ENCODE assay signal across 14 cellular contexts in genomic region chr10:126060232-126060935, GRCh38.
A peak's percentile ranks its signal among the peaks of the same experiment; 100 is the strongest.
DNase-seq lines count a peak whose midpoint lies in the region; ATAC-seq and TF ChIP-seq lines count a peak whose summit lies in the region.
"Had no signal": no experiment of that assay in that cellular context is flagged by ENCODE, and none has a peak within 500 bp of the region (broad histone marks: within the 10 kb centered on the region; RNA-seq: fewer than 3 reads in every experiment).

No MANE protein-coding gene starts in this region.

- H4K8ac ChIP-seq in mesenchymal stem cell (ENCODE audit: low read length): peak overlapping the region; percentile 64

- H3K4me1 ChIP-seq in mammary epithelial cell (ENCODE audit: insufficient read depth, low read length) (peaks cover 41% of the 10 kb centered on the region), mesenchymal stem cell (ENCODE audit: control insufficient read depth, insufficient read depth, low read depth, low read length) (peaks cover 45% of the 10 kb centered on the region), aorta (ENCODE audit: control insufficient read depth in 1 of 2, insufficient read depth in 2 of 2, low read length in 2 of 2) (peaks cover 0 to 3% of the 10 kb centered on the region in 2 donors), Caco-2 (no peaks in the 10 kb centered on the region)

- peak overlapping the region; percentile 31 for H2BK15ac ChIP-seq in mesenchymal stem cell (ENCODE audit: low read depth, poor library complexity, severe bottlenecking)

- H2AFZ ChIP-seq in mammary epithelial cell (ENCODE audit: low read depth, low read length) (no peak overlapping the region), mesenchymal stem cell (ENCODE audit: low read depth, low read length) (no peak overlapping the region)

- no peak overlapping the region for H3K4me3 ChIP-seq in mammary epithelial cell (replicated peaks in 1 of 3; ENCODE audit: insufficient read depth in 1 of 3, low read depth in 2 of 3, low read length in 3 of 3)
- peak overlapping the region in 1 of 2 experiments; percentile 3 for H3K4me3 ChIP-seq in mesenchymal stem cell (ENCODE audit: insufficient read depth in 1 of 2, low read depth in 1 of 2, low read length in 2 of 2)
- no peak overlapping the region for H3K4me3 ChIP-seq in aorta (ENCODE audit: low read length in 2 of 2)
- H3K4me3 ChIP-seq in Caco-2 (ENCODE audit: low read depth, low read length): no peak overlapping the region

- 89% methylated on average over 11 of the region's 11 CpGs for WGBS in mammary epithelial cell (ENCODE audit: low coverage, missing lambda C conversion rate)
- 11% methylated on average over 9 of the region's 11 CpGs for WGBS in mesenchymal stem cell
- 44 to 48% methylated on average over 11 of the region's 11 CpGs for WGBS in aorta, 2 donors

- no peak overlapping the region for H3K4me2 ChIP-seq in mammary epithelial cell (ENCODE audit: insufficient read depth, low read depth, low read length)
- no peak overlapping the region for H3K4me2 ChIP-seq in mesenchymal stem cell (ENCODE audit: low read length, poor library complexity, severe bottlenecking)

- H3K4me1 Mint-ChIP-seq in MCF 10A (ENCODE audit: insufficient read depth, unreplicated experiment) (peaks cover 13% of the 10 kb centered on the region), Caco-2 (ENCODE audit: low read depth, unreplicated experiment) (no peaks in the 10 kb centered on the region)

- CTCF ChIA-PET in MCF 10A (lab: Yijun Ruan, JAX): no interaction called here
- CTCF ChIA-PET in mammary epithelial cell (lab: Charles Lee; ENCODE audit: low non-redundant PET): no interaction called here
- CTCF ChIA-PET in Caco-2 (lab: Charles Lee): no interaction called here

- peak; percentile 56 for DNase-seq in MCF 10A (ENCODE audit: unreplicated experiment)
- DNase-seq in mammary epithelial cell: no peak
- peak; percentile 88 for DNase-seq in dermis blood vessel endothelial cell
- peak; percentile 96 for DNase-seq in mesenchymal stem cell
- DNase-seq in aorta: peak in 1 of 2 donors; percentile 64
- no peak for DNase-seq in Caco-2
- DNase-seq: ACHN; activated CD4-positive, alpha-beta T cell treated with anti-CD3 and anti-CD28 coated beads for 1 hour; activated naive CD4-positive, alpha-beta T cell treated with Interleukin-2 at 50 U/mL for 16 hours; hypothalamus; NCI-H1092 treated with DMSO at 0.1 percent for 48 hours had no signal

- peak overlapping the region; percentile 68 for H2BK120ac ChIP-seq in mesenchymal stem cell (ENCODE audit: low read depth, low read length)

- no peaks in the 10 kb centered on the region for H4K20me1 ChIP-seq in mammary epithelial cell (ENCODE audit: insufficient read depth, low read length)

- peak overlapping the region; percentile 81 for H4K91ac ChIP-seq in mesenchymal stem cell (ENCODE audit: low read length)

- H2AK5ac ChIP-seq in mesenchymal stem cell (ENCODE audit: low read length, severe bottlenecking): peak overlapping the region; percentile 84

- H3K9ac ChIP-seq in mammary epithelial cell (ENCODE audit: insufficient read depth, low read length) (no peak overlapping the region), mesenchymal stem cell (ENCODE audit: low read length) (peak overlapping the region; percentile 83)

- in situ Hi-C loops in mammary epithelial cell (cut with MboI; ENCODE audit: low sequenced_read_pairs in 2 of 2): no loop called here

- peaks cover 15% of the 10 kb centered on the region for H3K36me3 Mint-ChIP-seq in MCF 10A (ENCODE audit: insufficient read depth, unreplicated experiment)
- no peaks in the 10 kb centered on the region for H3K36me3 Mint-ChIP-seq in Caco-2 (ENCODE audit: insufficient read depth, unreplicated experiment)

- peaks cover 2% of the 10 kb centered on the region for H3K79me1 ChIP-seq in mesenchymal stem cell (replicated peaks; ENCODE audit: low read length, poor library complexity, severe bottlenecking)

- H3K27me3 Mint-ChIP-seq in MCF 10A (ENCODE audit: insufficient read depth, unreplicated experiment): no peaks in the 10 kb centered on the region
- peaks cover 8% of the 10 kb centered on the region for H3K27me3 Mint-ChIP-seq in Caco-2 (ENCODE audit: insufficient read depth, unreplicated experiment)

- H3K9me3 Mint-ChIP-seq in MCF 10A (ENCODE audit: unreplicated experiment) (no peaks in the 10 kb centered on the region), Caco-2 (ENCODE audit: unreplicated experiment) (peaks cover 8% of the 10 kb centered on the region)

- peak overlapping the region in 1 of 2 experiments; percentile 95 for H3K23ac ChIP-seq in mesenchymal stem cell (ENCODE audit: low read length in 2 of 2)

- H3K4ac ChIP-seq in mesenchymal stem cell (ENCODE audit: low read depth in 1 of 2, low read length in 2 of 2): peak overlapping the region in 1 of 2 experiments; percentile 89

- no peak overlapping the region for H3K27ac ChIP-seq in mammary epithelial cell (ENCODE audit: insufficient read depth, low read depth, low read length)
- peak overlapping the region; percentile 89 for H3K27ac ChIP-seq in mesenchymal stem cell (ENCODE audit: low read length, poor library complexity, severe bottlenecking)
- peak overlapping the region in 1 of 2 donors; percentile 4 for H3K27ac ChIP-seq in aorta (ENCODE audit: low read depth in 1 of 2, low read length in 2 of 2)
- H3K27ac ChIP-seq: neutrophil had no signal

- H3K79me2 ChIP-seq in mammary epithelial cell (ENCODE audit: insufficient read depth, low read length): no peaks in the 10 kb centered on the region

- BruUV-seq in MCF 10A (replicated peaks; lab: Mats Ljungman, UMichigan) (no TSS peak), mammary epithelial cell (replicated peaks; lab: Mats Ljungman, UMichigan) (no TSS peak), Caco-2 (replicated peaks; lab: Mats Ljungman, UMichigan) (no TSS peak)

- H3K4me3 Mint-ChIP-seq in MCF 10A (ENCODE audit: unreplicated experiment) (no peak overlapping the region), Caco-2 (ENCODE audit: unreplicated experiment) (no peak overlapping the region)

- no peak for TF ChIP-seq CTCF in MCF 10A (IDR thresholded peaks at IDR 0.05; ENCODE audit: unreplicated experiment)
- no peak for TF ChIP-seq CTCF in mammary epithelial cell (conservative IDR thresholded peaks at IDR 0.05 in 1 of 2, IDR thresholded peaks at IDR 0.05 in 1 of 2; ENCODE audit: extremely low read depth in 1 of 2, insufficient read depth in 1 of 2, low read depth in 1 of 2, low read length in 2 of 2)
- TF ChIP-seq CTCF in Caco-2 (IDR thresholded peaks at IDR 0.05; ENCODE audit: insufficient read depth in 1 of 2, low read depth in 1 of 2, low read length in 1 of 2, severe bottlenecking in 1 of 2, unreplicated experiment in 1 of 2): no peak

- no peak overlapping the region for H3K14ac ChIP-seq in mesenchymal stem cell (ENCODE audit: low read length in 2 of 2)

- H3K27me3 ChIP-seq in mammary epithelial cell (ENCODE audit: insufficient read depth, low read length) (no peaks in the 10 kb centered on the region), mesenchymal stem cell (ENCODE audit: control insufficient read depth in 1 of 2, insufficient read depth in 1 of 2, low read length in 2 of 2) (no peaks in the 10 kb centered on the region), aorta (ENCODE audit: control insufficient read depth in 1 of 2, insufficient read depth in 2 of 2, low read length in 1 of 2) (no peaks in the 10 kb centered on the region), Caco-2 (replicated peaks; ENCODE audit: control insufficient read depth, insufficient read depth, low read length) (no peaks in the 10 kb centered on the region)

- H3K27ac Mint-ChIP-seq in MCF 10A (ENCODE audit: low read depth, unreplicated experiment) (no peak overlapping the region), Caco-2 (ENCODE audit: unreplicated experiment) (no peak overlapping the region)

- H3K9me3 ChIP-seq in mammary epithelial cell (replicated peaks; ENCODE audit: insufficient read depth, low read length): no peaks in the 10 kb centered on the region
- H3K9me3 ChIP-seq in mesenchymal stem cell (ENCODE audit: control insufficient read depth, low read length): no peaks in the 10 kb centered on the region
- no peaks in the 10 kb centered on the region for H3K9me3 ChIP-seq in aorta (ENCODE audit: control insufficient read depth, low read length)
- no peaks in the 10 kb centered on the region for H3K9me3 ChIP-seq in Caco-2
- H3K9me3 ChIP-seq: neutrophil had no signal

- peak overlapping the region; percentile 50 to 95 for H3K18ac ChIP-seq in mesenchymal stem cell (ENCODE audit: low read depth in 1 of 2, low read length in 2 of 2)

- H3K36me3 ChIP-seq in mammary epithelial cell (ENCODE audit: insufficient read depth, low read length) (no peaks in the 10 kb centered on the region), mesenchymal stem cell (ENCODE audit: control insufficient read depth in 1 of 2, insufficient read depth in 2 of 2, low read depth in 1 of 2, low read length in 2 of 2) (peaks cover 20 to 52% of the 10 kb centered on the region in 2 experiments), aorta (ENCODE audit: control insufficient read depth in 1 of 2, insufficient read depth in 2 of 2, low read length in 1 of 2) (no peaks in the 10 kb centered on the region), Caco-2 (ENCODE audit: control insufficient read depth, insufficient read depth, low read length) (no peaks in the 10 kb centered on the region)
- H3K36me3 ChIP-seq: neutrophil had no signal

- intact Hi-C loops in MCF 10A (cut with micrococcal nuclease) (no loop called here), mammary epithelial cell (cut with micrococcal nuclease) (no loop called here), aorta (cut with DNase I) (loop anchor here in 1 of 2 donors (5.0 kb wide), 1 partner anchor 187 kb away; no protein-coding TSS in a partner anchor), Caco-2 (cut with micrococcal nuclease; ENCODE audit: unreplicated experiment) (no loop called here)

- peak overlapping the region; percentile 48 for H2BK5ac ChIP-seq in mesenchymal stem cell (ENCODE audit: low read depth, low read length, poor library complexity, severe bottlenecking)

- H2BK12ac ChIP-seq in mesenchymal stem cell (ENCODE audit: low read length in 2 of 2): peak overlapping the region; percentile 70 to 93

- ATAC-seq in aorta (ENCODE audit: low FRiP score): peak; percentile 30
- ATAC-seq in HG03135 (IDR thresholded peaks at IDR 0.05; ENCODE audit: unreplicated experiment): no peak
- ATAC-seq in activated CD4-positive, CD25-positive, alpha-beta regulatory T cell treated with anti-CD3 and anti-CD28 coated beads, Interleukin-2, amount 50 U/mL, for 24 hours: no peak

- POLR2A ChIA-PET in MCF 10A (lab: Yijun Ruan, JAX): no interaction called here
- POLR2A ChIA-PET in Caco-2 (lab: Charles Lee): no interaction called here

- dilution Hi-C loops in mammary epithelial cell (cut with HindIII; ENCODE audit: low sequenced_read_pairs): no loop called here

Comparison
In these comparisons a context has a peak if more than half of its experiments do, and no peak if none do; other contexts are left out.
1. DNase-seq: peak in MCF 10A (single experiment), dermis blood vessel endothelial cell (single experiment) and mesenchymal stem cell (single experiment); none in mammary epithelial cell (single experiment) and Caco-2 (0 of 2).